Comparison of ENCODE assay signal across 25 cellular contexts in genomic region chr4:133377286-133377685, GRCh38.
"Had no signal": no experiment of that assay in that cellular context is flagged by ENCODE, and none has a peak within 500 bp of the region (broad histone marks: within the 10 kb centered on the region; RNA-seq: fewer than 3 reads in every experiment).

No MANE protein-coding gene starts in this region.

- H3K9ac ChIP-seq: SK-N-SH had no signal

- H3K27ac Mint-ChIP-seq: activated CD4-positive, alpha-beta memory T cell treated with anti-CD3 and anti-CD28 coated beads, Interleukin-2, amount 10 ng/mL, durations not matched to agents 7 days and 5 days; activated CD4-positive, alpha-beta T cell treated with anti-CD3 and anti-CD28 coated beads for 36 hours; activated naive CD4-positive, alpha-beta T cell treated with anti-CD3 and anti-CD28 coated beads, Interleukin-2, amount 10 ng/mL, durations not matched to agents 7 days and 5 days; activated naive CD8-positive, alpha-beta T cell treated with anti-CD3 and anti-CD28 coated beads for 36 hours; activated T-helper 17 cell treated with anti-CD3 and anti-CD28 coated beads, Interleukin-2, amount 50 U/mL, for 72 hours had no signal

- H3K9me3 ChIP-seq: breast epithelium, SJCRH30, SK-N-SH had no signal

- H3K4me3 ChIP-seq: breast epithelium, SJCRH30 had no signal

- H3K4me3 Mint-ChIP-seq: activated CD4-positive, alpha-beta memory T cell treated with anti-CD3 and anti-CD28 coated beads, Interleukin-2, amount 10 ng/mL, durations not matched to agents 7 days and 5 days; activated CD4-positive, alpha-beta T cell treated with anti-CD3 and anti-CD28 coated beads for 36 hours; activated naive CD4-positive, alpha-beta T cell treated with anti-CD3 and anti-CD28 coated beads, Interleukin-2, amount 10 ng/mL, durations not matched to agents 7 days and 5 days; activated naive CD8-positive, alpha-beta T cell treated with anti-CD3 and anti-CD28 coated beads for 36 hours; activated T-helper 17 cell treated with anti-CD3 and anti-CD28 coated beads, Interleukin-2, amount 50 U/mL, for 72 hours had no signal

- DNase-seq: activated CD4-positive, alpha-beta memory T cell treated with anti-CD3 and anti-CD28 coated beads, Interleukin-2, amount 10 ng/mL, durations not matched to agents 7 days and 5 days; activated CD4-positive, alpha-beta T cell treated with anti-CD3 and anti-CD28 coated beads for 36 hours; activated CD4-positive, alpha-beta T cell treated with anti-CD3 and anti-CD28 coated beads, Interleukin-2, amount 50 U/mL, for 1 hour; activated gamma-delta T cell treated with Interleukin-2 at 50 U/mL for 16 hours; activated naive CD4-positive, alpha-beta T cell treated with anti-CD3 and anti-CD28 coated beads, Interleukin-2, amount 10 ng/mL, durations not matched to agents 7 days and 5 days; activated naive CD8-positive, alpha-beta T cell treated with anti-CD3 and anti-CD28 coated beads for 36 hours; activated T-cell treated with anti-CD3 and anti-CD28 coated beads for 4 hours; activated T-cell treated with anti-CD3 and anti-CD28 coated beads, Interleukin-2, amount 50 U/mL, for 48 hours; caudate nucleus; Kasumi-1; NCI-H1048; NCI-H1694; NCI-H2029 treated with DMSO at 0.1 percent for 48 hours; NCI-H345; NCI-H510A; NCI-H526 treated with DMSO at 0.1 percent for 48 hours; NCI-H82; OCI-M1; RPMI8226; SJCRH30; SK-N-SH; T-helper 1 cell had no signal

- H3K27me3 ChIP-seq: breast epithelium, SJCRH30 had no signal

- H3K36me3 Mint-ChIP-seq: activated naive CD4-positive, alpha-beta T cell treated with anti-CD3 and anti-CD28 coated beads, Interleukin-2, amount 10 ng/mL, durations not matched to agents 7 days and 5 days; activated naive CD8-positive, alpha-beta T cell treated with anti-CD3 and anti-CD28 coated beads for 36 hours had no signal

- H3K4me1 ChIP-seq: breast epithelium, SJCRH30 had no signal

- H3K27me3 Mint-ChIP-seq: activated CD4-positive, alpha-beta memory T cell treated with anti-CD3 and anti-CD28 coated beads, Interleukin-2, amount 10 ng/mL, durations not matched to agents 7 days and 5 days; activated CD4-positive, alpha-beta T cell treated with anti-CD3 and anti-CD28 coated beads for 36 hours; activated naive CD4-positive, alpha-beta T cell treated with anti-CD3 and anti-CD28 coated beads, Interleukin-2, amount 10 ng/mL, durations not matched to agents 7 days and 5 days; activated naive CD8-positive, alpha-beta T cell treated with anti-CD3 and anti-CD28 coated beads for 36 hours; activated T-helper 17 cell treated with anti-CD3 and anti-CD28 coated beads, Interleukin-2, amount 50 U/mL, for 72 hours had no signal

- H3K36me3 ChIP-seq: breast epithelium, SJCRH30 had no signal

- H3K27ac ChIP-seq: breast epithelium, SJCRH30, VCaP had no signal

- H3K4me1 Mint-ChIP-seq: activated CD4-positive, alpha-beta memory T cell treated with anti-CD3 and anti-CD28 coated beads, Interleukin-2, amount 10 ng/mL, durations not matched to agents 7 days and 5 days; activated CD4-positive, alpha-beta T cell treated with anti-CD3 and anti-CD28 coated beads for 36 hours; activated naive CD4-positive, alpha-beta T cell treated with anti-CD3 and anti-CD28 coated beads, Interleukin-2, amount 10 ng/mL, durations not matched to agents 7 days and 5 days; activated naive CD8-positive, alpha-beta T cell treated with anti-CD3 and anti-CD28 coated beads for 36 hours; activated T-helper 17 cell treated with anti-CD3 and anti-CD28 coated beads, Interleukin-2, amount 50 U/mL, for 72 hours had no signal
